Comparison of ENCODE assay signal across 1 cellular context in the genomic region with DNA sequence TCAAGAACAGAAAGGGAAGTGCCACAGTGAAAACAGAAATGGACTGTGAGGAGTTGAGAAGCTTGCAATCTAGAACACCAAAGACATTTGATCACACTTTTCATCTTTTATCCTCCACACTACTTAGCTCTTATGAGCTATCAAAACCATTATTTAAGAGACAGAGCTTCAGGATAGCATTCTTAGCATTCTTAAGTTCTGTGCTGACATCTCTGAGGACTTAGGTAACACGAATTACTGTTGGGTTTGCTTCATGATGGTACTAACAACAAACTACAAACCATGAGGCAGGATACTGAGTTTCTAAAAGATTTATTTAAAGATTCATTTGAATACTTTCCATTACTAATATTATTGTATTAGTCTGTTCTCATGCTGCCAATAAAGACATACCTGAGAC.
TF ChIP-seq lines count a peak whose summit lies in the region.

No MANE protein-coding gene starts in this region.

TF ChIP-seq in IMR-90, 13 proteins besides CTCF, POLR2A, EP300 and RAD21 (continued from another document):
- TF ChIP-seq USF2 (IDR thresholded peaks at IDR 0.05; ENCODE audit: low read depth, low read length): no peak
- TF ChIP-seq CHD1 (IDR thresholded peaks at IDR 0.05; ENCODE audit: low read depth, low read length): no peak
- no peak for TF ChIP-seq RFX5 (IDR thresholded peaks at IDR 0.05; ENCODE audit: low read depth, low read length)
- no peak for TF ChIP-seq NFE2L2 (IDR thresholded peaks at IDR 0.05; ENCODE audit: low read depth, low read length)
- TF ChIP-seq MXI1 (IDR thresholded peaks at IDR 0.05; ENCODE audit: borderline replicate concordance, low read depth, low read length): no peak
- no peak for TF ChIP-seq MAFK (IDR thresholded peaks at IDR 0.05; ENCODE audit: low read depth, low read length)
